Comparison of ENCODE assay signal across 21 cellular contexts in the genomic region with DNA sequence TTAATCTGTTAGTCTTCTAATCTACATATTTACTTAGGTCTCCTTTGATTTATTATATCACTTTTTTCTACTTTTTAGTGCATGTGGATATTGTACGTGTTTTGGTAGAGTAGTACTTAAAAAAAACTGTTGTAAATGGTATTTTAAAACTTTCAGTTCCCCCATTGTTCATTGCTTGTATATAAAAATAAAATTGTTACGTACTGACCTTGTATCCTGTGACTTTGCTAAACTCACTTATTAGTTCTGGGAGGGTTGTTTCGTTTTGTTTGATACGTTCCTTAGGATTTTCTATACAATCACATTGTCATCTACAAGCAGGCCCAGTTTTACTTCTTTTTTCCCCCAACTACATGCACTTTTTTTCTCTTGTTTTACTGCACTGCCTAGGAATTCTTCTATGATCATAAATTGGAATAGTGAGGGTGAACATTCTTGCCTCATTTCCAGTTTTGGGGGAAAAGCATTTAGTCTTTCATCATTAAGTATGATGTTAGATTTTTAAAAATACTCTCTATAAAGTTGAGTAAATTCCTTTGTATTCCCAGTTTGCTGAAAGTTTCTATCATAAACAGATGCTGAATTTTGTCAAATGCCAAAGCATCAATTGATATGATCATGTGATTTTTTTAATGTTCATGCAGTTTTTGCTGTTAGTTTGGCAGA. TPM values are rescaled to one million over a fixed set of nuclear protein-coding genes. Genes with fewer than 3 reads are reported as not detected.
"Had no signal": no experiment of that assay in that cellular context is flagged by ENCODE, and none has a peak within 500 bp of the region (broad histone marks: within the 10 kb centered on the region; RNA-seq: fewer than 3 reads in every experiment).

No MANE protein-coding gene starts in this region.

- H3K36me3 ChIP-seq: thyroid gland had no signal

- H3K4me3 Mint-ChIP-seq: activated naive CD8-positive, alpha-beta T cell; mesothelial cell of epicardium; nephron progenitor cell; stimulated activated memory B cell treated with anti-CD40 and anti-IgM and Interleukin-4, amounts not matched to agents 10 μg/mL and 1 μg/mL and 100 μg/mL, for 72 hours had no signal

- H3K27me3 Mint-ChIP-seq: activated naive CD8-positive, alpha-beta T cell; stimulated activated memory B cell treated with anti-CD40 and anti-IgM and Interleukin-4, amounts not matched to agents 10 μg/mL and 1 μg/mL and 100 μg/mL, for 72 hours had no signal

- H3K9me3 ChIP-seq: gastrocnemius medialis, heart left ventricle, spleen, thyroid gland had no signal

- H3K27ac Mint-ChIP-seq: activated naive CD8-positive, alpha-beta T cell; mesothelial cell of epicardium; nephron progenitor cell had no signal

- H3K9me3 Mint-ChIP-seq: stimulated activated memory B cell treated with anti-CD40 and anti-IgM and Interleukin-4, amounts not matched to agents 10 μg/mL and 1 μg/mL and 100 μg/mL, for 72 hours had no signal

- H3K27me3 ChIP-seq: cardiac muscle cell, gastrocnemius medialis, heart left ventricle, spleen, thyroid gland had no signal

- DNase-seq: activated CD4-positive, alpha-beta T cell treated with anti-CD3 and anti-CD28 coated beads, Interleukin-2, amount 50 U/mL, for 4 hours; activated gamma-delta T cell treated with Interleukin-2 at 50 U/mL for 16 hours; amniotic stem cell; gastrocnemius medialis; heart left ventricle; kidney; nephron progenitor cell; nucleus accumbens; posterior cingulate gyrus; spleen; stimulated activated CD4-positive, alpha-beta T cell treated with anti-CD3 and anti-CD28 coated beads, Interleukin-4, amount 100 ng/mL, for 4 hours; T-helper 1 cell; thyroid gland had no signal

- H3K4me1 ChIP-seq: gastrocnemius medialis, spleen, thyroid gland had no signal

- ATAC-seq: gastrocnemius medialis; heart left ventricle; left lobe of liver; stimulated activated memory B cell treated with anti-CD40 and anti-IgM and Interleukin-4, amounts not matched to agents 10 μg/mL and 1 μg/mL and 100 μg/mL, for 72 hours had no signal

- H3K4me1 Mint-ChIP-seq: nephron progenitor cell had no signal

- H3K4me3 ChIP-seq: cardiac muscle cell, gastrocnemius medialis, heart left ventricle, lung, spleen, thyroid gland had no signal

- H3K27ac ChIP-seq: cardiac muscle cell, gastrocnemius medialis, spleen, thyroid gland, VCaP had no signal

RNA-seq across cellular contexts. Expression of a gene that starts 33.5 kb away (rescaled TPM):
- total RNA-seq: cardiac muscle cell, chondrocyte, gastrocnemius medialis, left lobe of liver had no signal
